Comparison of ENCODE assay signal across 17 cellular contexts in genomic region chr10:62728479-62728878, GRCh38.
DNase-seq lines count a peak whose midpoint lies in the region; ATAC-seq and TF ChIP-seq lines count a peak whose summit lies in the region.
"Had no signal": no experiment of that assay in that cellular context is flagged by ENCODE, and none has a peak within 500 bp of the region (broad histone marks: within the 10 kb centered on the region; RNA-seq: fewer than 3 reads in every experiment).

No MANE protein-coding gene starts in this region.

- no peak overlapping the region for H3K4me3 Mint-ChIP-seq in CD14-positive monocyte
- no peak overlapping the region for H3K4me3 Mint-ChIP-seq in T-helper 1 cell treated with Interleukin-12 subunit alpha and Interleukin-12 subunit beta and Interleukin-4 antibody, amounts not matched to agents 30 μg/mL and 1 μg/mL, for 36 hours
- H3K4me3 Mint-ChIP-seq: CD4-positive, alpha-beta T cell had no signal

- no peaks in the 10 kb centered on the region for H3K36me3 Mint-ChIP-seq in CD14-positive monocyte
- H3K36me3 Mint-ChIP-seq in T-helper 1 cell treated with Interleukin-12 subunit alpha and Interleukin-12 subunit beta and Interleukin-4 antibody, amounts not matched to agents 30 μg/mL and 1 μg/mL, for 36 hours (ENCODE audit: low read depth) = peaks cover 2% of the 10 kb centered on the region

- peak overlapping the region in 5 of 7 donors; percentile 28 to 81 (median 75) for H3K27ac Mint-ChIP-seq in CD14-positive monocyte
- peak overlapping the region; percentile 10 for H3K27ac Mint-ChIP-seq in T-helper 1 cell treated with Interleukin-12 subunit alpha and Interleukin-12 subunit beta and Interleukin-4 antibody, amounts not matched to agents 30 μg/mL and 1 μg/mL, for 36 hours
- H3K27ac Mint-ChIP-seq: CD4-positive, alpha-beta T cell had no signal

- ATAC-seq in omental fat pad (ENCODE audit: low FRiP score) = no peak
- ATAC-seq: PC-3, right lobe of liver, SK-N-SH treated with all-trans-retinoic acid at 6 μM for 48 hours had no signal

- no peaks in the 10 kb centered on the region for H3K9me3 Mint-ChIP-seq in CD14-positive monocyte
- H3K9me3 Mint-ChIP-seq in T-helper 1 cell treated with Interleukin-12 subunit alpha and Interleukin-12 subunit beta and Interleukin-4 antibody, amounts not matched to agents 30 μg/mL and 1 μg/mL, for 36 hours = peaks cover 5% of the 10 kb centered on the region
- H3K9me3 Mint-ChIP-seq: CD4-positive, alpha-beta T cell had no signal

- TF ChIP-seq POLR2A in erythroblast (IDR thresholded peaks at IDR 0.05; ENCODE audit: low read length) = no peak

- DNase-seq in CD14-positive monocyte (ENCODE audit: low spot score) = peak; percentile 86
- peak; percentile 48 for DNase-seq in H4 (ENCODE audit: low spot score)
- peak; percentile 51 for DNase-seq in fibroblast of mammary gland (ENCODE audit: low read depth)
- no peak for DNase-seq in omental fat pad (ENCODE audit: low spot score)
- no peak for DNase-seq in NCI-H1105 (lab: John Stamatoyannopoulos, UW)
- no peak for DNase-seq in erythroblast (lab: John Stamatoyannopoulos, UW)
- DNase-seq: activated CD4-positive, CD25-positive, alpha-beta regulatory T cell; cortex of kidney; DMS79 treated with DMSO at 0.1 percent for 48 hours; GOT3; NCI-H1694 treated with DMSO at 0.1 percent for 48 hours; PC-3; right lobe of liver; stimulated activated CD4-positive, alpha-beta T cell treated with anti-CD3 and anti-CD28 coated beads, Interleukin-1b, Interleukin-23, amount 100 ng/mL, for 48 hours had no signal

- H3K27me3 Mint-ChIP-seq in CD14-positive monocyte (ENCODE audit: low read depth in 3 of 3) = peaks cover 5 to 9% (median 6%) of the 10 kb centered on the region in 3 donors
- H3K27me3 Mint-ChIP-seq in T-helper 1 cell treated with Interleukin-12 subunit alpha and Interleukin-12 subunit beta and Interleukin-4 antibody, amounts not matched to agents 30 μg/mL and 1 μg/mL, for 36 hours (ENCODE audit: low read depth) = peaks cover 14% of the 10 kb centered on the region
- H3K27me3 Mint-ChIP-seq: CD4-positive, alpha-beta T cell had no signal

- intact Hi-C loops in CD14-positive monocyte (cut with micrococcal nuclease) = loop anchor here in 1 of 2 donors (5.0 kb wide), 1 partner anchor 36 kb away; no protein-coding TSS in a partner anchor

- H3K4me3 ChIP-seq in fibroblast of mammary gland (ENCODE audit: control insufficient read depth, low read depth, low read length) = no peak overlapping the region
- H3K4me3 ChIP-seq: right lobe of liver had no signal

- H3K4me1 Mint-ChIP-seq in CD14-positive monocyte = peaks cover 14% of the 10 kb centered on the region
- H3K4me1 Mint-ChIP-seq in T-helper 1 cell treated with Interleukin-12 subunit alpha and Interleukin-12 subunit beta and Interleukin-4 antibody, amounts not matched to agents 30 μg/mL and 1 μg/mL, for 36 hours (ENCODE audit: low read depth) = peaks cover 35% of the 10 kb centered on the region

- TF ChIP-seq CTCF in CD14-positive monocyte (IDR thresholded peaks at IDR 0.05) = no peak
- no peak for TF ChIP-seq CTCF in fibroblast of mammary gland (conservative IDR thresholded peaks at IDR 0.05; ENCODE audit: control insufficient read depth, insufficient read depth, low read depth, low read length)
- TF ChIP-seq CTCF in omental fat pad (IDR thresholded peaks at IDR 0.05) = no peak

Comparison
In these comparisons a context has a peak if more than half of its experiments do, and no peak if none do; other contexts are left out.
1. DNase-seq: peak in CD14-positive monocyte (single experiment), H4 (single experiment) and fibroblast of mammary gland (single experiment); none in omental fat pad (single experiment), NCI-H1105 (single experiment) and erythroblast (0 of 2).